In the genomic region with DNA sequence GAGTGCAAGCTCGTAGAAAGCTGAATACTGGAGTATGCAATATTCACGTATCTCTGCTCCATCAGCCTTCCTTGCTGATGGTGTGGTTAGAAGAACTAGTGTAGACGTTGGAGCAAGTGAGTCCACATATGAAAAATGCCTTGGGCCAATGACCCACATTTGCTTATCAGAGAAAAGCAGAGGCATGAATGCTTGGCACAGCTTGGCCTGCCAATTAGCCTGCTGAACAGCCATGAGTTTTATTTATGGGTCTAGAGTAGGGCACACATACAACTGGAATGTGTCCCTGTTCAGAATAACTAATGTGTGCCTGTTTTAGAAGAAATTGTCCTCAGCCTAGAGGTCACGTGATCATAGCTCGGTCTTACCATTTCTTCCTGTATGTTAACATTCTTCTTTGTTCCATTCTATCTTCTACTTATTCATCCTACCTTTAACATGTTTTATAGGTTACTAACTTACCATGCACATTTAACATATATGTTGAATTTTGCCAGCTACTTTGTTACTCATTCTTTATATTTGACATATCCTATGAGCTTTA, we compare ENCODE assay signal across 21 cellular contexts.
A peak's percentile ranks its signal among the peaks of the same experiment; 100 is the strongest.
DNase-seq lines count a peak whose midpoint lies in the region; ATAC-seq, FAIRE-seq and TF ChIP-seq lines count a peak whose summit lies in the region.
"Had no signal": no experiment of that assay in that cellular context is flagged by ENCODE, and none has a peak within 500 bp of the region (broad histone marks: within the 10 kb centered on the region; RNA-seq: fewer than 3 reads in every experiment).

No MANE protein-coding gene starts in this region.

- ATAC-seq in Right ventricle myocardium superior (ENCODE audit: poor library complexity) (peak; percentile 77), heart left ventricle (peak; percentile 80 to 94 (median 91))
- ATAC-seq: GM23338, HCT116 had no signal

- in situ Hi-C loops in GM13977 (cut with MboI; ENCODE audit: low pct_unique_long_range_greater_than_20kb, low sequenced_read_pairs, unreplicated experiment), result no loop called here

- no peak overlapping the region for H3K27ac ChIP-seq in right atrium auricular region
- H3K27ac ChIP-seq in heart left ventricle, result no peak overlapping the region
- H3K27ac ChIP-seq: BLaER1 treated with 17β-estradiol and CSF1 and Interleukin-3, amounts not matched to agents 10 nM and 100 nM had no signal

- no peak for TF ChIP-seq POLR2A in heart left ventricle (IDR thresholded peaks at IDR 0.05)

- H3K27me3 ChIP-seq in right atrium auricular region (no peaks in the 10 kb centered on the region), heart left ventricle (no peaks in the 10 kb centered on the region)
- H3K27me3 ChIP-seq: BLaER1 treated with 17β-estradiol and CSF1 and Interleukin-3, amounts not matched to agents 10 nM and 100 nM had no signal

- H3K9me3 ChIP-seq in right atrium auricular region (no peaks in the 10 kb centered on the region), heart left ventricle (peaks cover 0 to 2% (median 0%) of the 10 kb centered on the region in 12 donors)
- H3K9me3 ChIP-seq: BLaER1 treated with 17β-estradiol and CSF1 and Interleukin-3, amounts not matched to agents 10 nM and 100 nM had no signal

- DNase-seq in Right ventricle myocardium superior, result peak; percentile 37
- DNase-seq in right atrium auricular region (ENCODE audit: low spot score), result no peak
- DNase-seq in OCI-M1 (lab: John Stamatoyannopoulos, UW), result peak; percentile 20
- DNase-seq in heart left ventricle, result peak in 2 of 5 donors; percentile 15 to 58
- DNase-seq in posterior vena cava (ENCODE audit: low spot score), result no peak
- no peak for DNase-seq in GM19239 (ENCODE audit: insufficient read length, low spot score)
- no peak for DNase-seq in GM13977 (ENCODE audit: low spot score)
- DNase-seq: CD4-positive, CD25-positive, alpha-beta regulatory T cell; CD8-positive, alpha-beta memory T cell; COR-L47; DMS 273 treated with DMSO at 0.1 percent for 48 hours; DMS53; DND-41; EL; H7; HFFc6 had no signal

- no peak overlapping the region for H3K4me3 ChIP-seq in right atrium auricular region
- no peak overlapping the region for H3K4me3 ChIP-seq in heart left ventricle
- H3K4me3 ChIP-seq: BLaER1 treated with 17β-estradiol and CSF1 and Interleukin-3, amounts not matched to agents 10 nM and 100 nM; GM23338 had no signal

- TF ChIP-seq CTCF in right atrium auricular region (IDR thresholded peaks at IDR 0.05), result no peak
- TF ChIP-seq CTCF in heart left ventricle (IDR thresholded peaks at IDR 0.05), result no peak
- no peak for TF ChIP-seq CTCF in GM13977 (IDR thresholded peaks at IDR 0.05; ENCODE audit: extremely low read depth, insufficient read depth, missing control alignments)

- H3K4me1 ChIP-seq in right atrium auricular region, result no peaks in the 10 kb centered on the region
- no peaks in the 10 kb centered on the region for H3K4me1 ChIP-seq in heart left ventricle
- H3K4me1 ChIP-seq: BLaER1 treated with 17β-estradiol and CSF1 and Interleukin-3, amounts not matched to agents 10 nM and 100 nM had no signal

- WGBS in heart left ventricle, 4 donors, result 59 to 78% (median 64%) methylated on average over 5 of the region's 5 CpGs

- H3K36me3 ChIP-seq in right atrium auricular region, result no peaks in the 10 kb centered on the region
- H3K36me3 ChIP-seq in heart left ventricle, result no peaks in the 10 kb centered on the region
- H3K36me3 ChIP-seq: BLaER1 treated with 17β-estradiol and CSF1 and Interleukin-3, amounts not matched to agents 10 nM and 100 nM had no signal

- intact Hi-C loops in Right ventricle myocardium superior (cut with DNase I) (no loop called here), heart left ventricle (cut with DNase I) (no loop called here), posterior vena cava (cut with DNase I) (no loop called here)

- no peak for FAIRE-seq in GM19239 (lab: Jason Lieb, UNC)
- FAIRE-seq: GM12891, GM18507 had no signal

Comparison
In these comparisons a context has a peak if more than half of its experiments do, and no peak if none do; other contexts are left out.
1. DNase-seq: peak in Right ventricle myocardium superior (single experiment) and OCI-M1 (single experiment); none in right atrium auricular region (single experiment), posterior vena cava (single experiment), GM19239 (single experiment) and GM13977 (single experiment).